8 cellular contexts compared by ENCODE assay signal in genomic region chr13:98653471-98653985, GRCh38.
DNase-seq lines count a peak whose midpoint lies in the region; ATAC-seq and TF ChIP-seq lines count a peak whose summit lies in the region.

No MANE protein-coding gene starts in this region.

- peaks cover 10% of the 10 kb centered on the region for H3K4me1 ChIP-seq in adipocyte (ENCODE audit: control insufficient read depth, insufficient read depth, low read length)

- TF ChIP-seq CTCF in GM12872 (IDR thresholded peaks at IDR 0.05; ENCODE audit: insufficient read depth, low read depth, low read length) (peak; percentile 92), HFF-Myc (IDR thresholded peaks at IDR 0.05; ENCODE audit: low read depth, low read length, missing control alignments) (peak; percentile 91)

- H3K9me3 ChIP-seq in adipocyte (ENCODE audit: control insufficient read depth, low read length): no peaks in the 10 kb centered on the region

- peak; percentile 59 for DNase-seq in HFF-Myc (ENCODE audit: extremely low read depth, low read depth)
- peak; percentile 65 for DNase-seq in NCI-H1092 (lab: John Stamatoyannopoulos, UW)
- peak; percentile 56 to 79 for DNase-seq in SW 1271 (lab: John Stamatoyannopoulos, UW)
- peak; percentile 90 for DNase-seq in adipocyte (ENCODE audit: low read depth)
- peak; percentile 83 for DNase-seq in left cardiac atrium
- peak; percentile 76 for DNase-seq in renal cortical epithelial cell (ENCODE audit: low read depth)
- no peak for DNase-seq in T1000 (lab: John Stamatoyannopoulos, UW)

- intact Hi-C loops in left cardiac atrium (cut with DNase I): loop anchor here in 1 of 2 donors (2.0 to 10.0 kb wide), 3 partner anchors 79 to 619 kb away; partner anchors contain the start of gene STK24

- H3K27me3 ChIP-seq in adipocyte (replicated peaks; ENCODE audit: control insufficient read depth, insufficient read depth, low read length): no peaks in the 10 kb centered on the region

- no peaks in the 10 kb centered on the region for H3K36me3 ChIP-seq in adipocyte (ENCODE audit: control insufficient read depth, insufficient read depth, low read length, severe bottlenecking)

- no peak overlapping the region for H3K9ac ChIP-seq in adipocyte (ENCODE audit: low read length)

- ATAC-seq in left cardiac atrium: peak; percentile 85 to 87

- H3K4me3 ChIP-seq in HFF-Myc (replicated peaks; ENCODE audit: low read depth, low read length) (no peak overlapping the region), adipocyte (ENCODE audit: low read length) (no peak overlapping the region)
